ENCODE assay signal across 27 cellular contexts in genomic region chr1:233383984-233384383, GRCh38. TPM values are rescaled to one million over a fixed set of nuclear protein-coding genes. Genes with fewer than 3 reads are reported as not detected.
DNase-seq lines count a peak whose midpoint lies in the region; ATAC-seq, FAIRE-seq and TF ChIP-seq lines count a peak whose summit lies in the region.
"Had no signal": no experiment of that assay in that cellular context is flagged by ENCODE, and none has a peak within 500 bp of the region (broad histone marks: within the 10 kb centered on the region; RNA-seq: fewer than 3 reads in every experiment).

No MANE protein-coding gene starts in this region.

- intact Hi-C loops in K562 (cut with micrococcal nuclease) (no loop called here), left ventricle myocardium superior (cut with micrococcal nuclease) (no loop called here)

- H3K27me3 ChIP-seq in K562 (ENCODE audit: control insufficient read depth in 2 of 2, insufficient read depth in 2 of 2, low read length in 2 of 2) (peaks cover 0 to 11% of the 10 kb centered on the region in 2 experiments; a peak in 2 of 5 replicates), HAP-1 (ENCODE audit: low read depth) (no peaks in the 10 kb centered on the region)
- H3K27me3 ChIP-seq: BLaER1 treated with 17β-estradiol and CSF1 and Interleukin-3, amounts not matched to agents 10 nM and 100 nM had no signal

- H3K9me1 ChIP-seq in K562 (ENCODE audit: control insufficient read depth, insufficient read depth, low read length), result no peaks in the 10 kb centered on the region

- H4K20me1 ChIP-seq in K562 (replicated peaks; ENCODE audit: control insufficient read depth, insufficient read depth, low read length), result no peaks in the 10 kb centered on the region
- H4K20me1 ChIP-seq: BLaER1 treated with 17β-estradiol and CSF1 and Interleukin-3, amounts not matched to agents 10 nM and 100 nM had no signal

- H3K79me2 ChIP-seq in K562 (ENCODE audit: control insufficient read depth, insufficient read depth, low read length), result no peaks in the 10 kb centered on the region

- peaks cover 5% of the 10 kb centered on the region; the same call in 1 of the 3 replicates for H3K4me1 ChIP-seq in A549
- H3K4me1 ChIP-seq in K562 (replicated peaks in 1 of 2; ENCODE audit: control insufficient read depth in 2 of 2, insufficient read depth in 2 of 2, low read length in 2 of 2), result no peaks in the 10 kb centered on the region
- H3K4me1 ChIP-seq in HAP-1, result no peaks in the 10 kb centered on the region; the same call in 1 of the 2 replicates
- H3K4me1 ChIP-seq: Caco-2 had no signal

- no peak for TF ChIP-seq RAD21 in A549 (conservative IDR thresholded peaks at IDR 0.05 in 1 of 2, IDR thresholded peaks at IDR 0.05 in 1 of 2)
- TF ChIP-seq RAD21 in K562 (CRISPR knock-in tag; conservative IDR thresholded peaks at IDR 0.05 in 1 of 2, IDR thresholded peaks at IDR 0.05 in 1 of 2), result no peak

- H3K36me3 Mint-ChIP-seq in T-helper 17 cell (ENCODE audit: low read depth), result peaks cover 7% of the 10 kb centered on the region

- no peak overlapping the region for H3K27ac ChIP-seq in A549
- no peak overlapping the region for H3K27ac ChIP-seq in K562 (ENCODE audit: extremely low read depth, low read depth, low read length)
- H3K27ac ChIP-seq: BLaER1 treated with 17β-estradiol and CSF1 and Interleukin-3, amounts not matched to agents 10 nM and 100 nM; C4-2B had no signal

- TF ChIP-seq CTCF in A549 (IDR thresholded peaks at IDR 0.05) (no peak), D721Med (IDR thresholded peaks at IDR 0.05; ENCODE audit: insufficient read depth, missing control alignments) (no peak), K562 (IDR thresholded peaks at IDR 0.05 in 2 of 3, conservative IDR thresholded peaks at IDR 0.05 in 1 of 3; ENCODE audit: insufficient read depth in 2 of 3, low read depth in 1 of 3, low read length in 3 of 3) (no peak), GM20000 (IDR thresholded peaks at IDR 0.05; ENCODE audit: extremely low read depth, missing control alignments) (no peak)

- peaks cover 21% of the 10 kb centered on the region for H3K9me3 ChIP-seq in A549
- H3K9me3 ChIP-seq in T-helper 17 cell (ENCODE audit: control insufficient read depth, low read length, poor library complexity, severe bottlenecking), result no peaks in the 10 kb centered on the region
- H3K9me3 ChIP-seq in K562 (replicated peaks; ENCODE audit: control insufficient read depth, insufficient read depth, low read depth, low read length), result no peaks in the 10 kb centered on the region
- no peaks in the 10 kb centered on the region for H3K9me3 ChIP-seq in HAP-1
- H3K9me3 ChIP-seq: Caco-2 had no signal

- FAIRE-seq in A549 (lab: Jason Lieb, UNC), result peak; percentile 63
- FAIRE-seq in D721Med (lab: Jason Lieb, UNC), result peak; percentile 67
- FAIRE-seq in K562 (lab: Jason Lieb, UNC), result no peak
- FAIRE-seq: A204.1, GM12891, GM19239 had no signal

- H3K27me3 Mint-ChIP-seq in T-helper 17 cell, result no peaks in the 10 kb centered on the region
- H3K27me3 Mint-ChIP-seq: CD4-positive, alpha-beta T cell had no signal

- TF ChIP-seq POLR2A in A549 (IDR thresholded peaks at IDR 0.05; ENCODE audit: low read length) (no peak), K562 (conservative IDR thresholded peaks at IDR 0.05) (no peak)

- H3K4me1 Mint-ChIP-seq in T-helper 17 cell, result peaks cover 2% of the 10 kb centered on the region
- H3K4me1 Mint-ChIP-seq: B cell had no signal

- no peak overlapping the region for H3K4me3 Mint-ChIP-seq in T-helper 17 cell
- H3K4me3 Mint-ChIP-seq: B cell; CD4-positive, alpha-beta T cell; CD8-positive, alpha-beta T cell had no signal

- H3K27ac Mint-ChIP-seq in T-helper 17 cell, result peak overlapping the region; percentile 4
- H3K27ac Mint-ChIP-seq: B cell; CD4-positive, alpha-beta T cell; CD8-positive, alpha-beta T cell had no signal

- H3K4me2 ChIP-seq in A549 (no peak overlapping the region), K562 (ENCODE audit: insufficient read depth, low read length) (no peak overlapping the region)
- H3K4me2 ChIP-seq: BLaER1 treated with 17β-estradiol and CSF1 and Interleukin-3, amounts not matched to agents 10 nM and 100 nM had no signal

- in situ Hi-C loops in K562 (cut with MboI) (loop anchor here (25.0 kb wide), 1 partner anchor 678 kb away; no protein-coding TSS in a partner anchor), HAP-1 (cut with MboI; ENCODE audit: low sequenced_read_pairs) (no loop called here)

- WGBS in A549 (ENCODE audit: missing lambda C conversion rate), result 81% methylated on average over 3 of the region's 3 CpGs
- WGBS in K562 (ENCODE audit: insufficient coverage, low coverage, missing lambda C conversion rate), result 0% methylated on average over 3 of the region's 3 CpGs

- H2AFZ ChIP-seq in K562 (ENCODE audit: low read depth, low read length), result no peak overlapping the region

- DNase-seq in A549 (ENCODE audit: low read depth in 1 of 2, low spot score in 1 of 2) (no peak), D721Med (ENCODE audit: insufficient read length, low spot score) (no peak), T-helper 17 cell (no peak), K562 (ENCODE audit: extremely low read depth in 1 of 4, low spot score in 3 of 4) (no peak), left ventricle myocardium superior (no peak), GM20000 (ENCODE audit: low spot score) (no peak), HAP-1 (ENCODE audit: low spot score in 2 of 2) (no peak)
- DNase-seq: 8988T; AML-193; Caco-2; Calu3; CD4-positive, alpha-beta T cell; CD8-positive, alpha-beta T cell; DMS 273 treated with DMSO at 0.1 percent for 48 hours; DMS153; DMS53; DMS79; DND-41; EL; GF-D8 had no signal

- POLR2A ChIA-PET in A549 (lab: Yijun Ruan, JAX), result no interaction called here
- POLR2A ChIA-PET in K562 (lab: Yijun Ruan, JAX), result no interaction called here

- H3K4me3 ChIP-seq in A549 (no peak overlapping the region), K562 (no peak overlapping the region), HAP-1 (no peak overlapping the region)
- H3K4me3 ChIP-seq: BLaER1 treated with 17β-estradiol and CSF1 and Interleukin-3, amounts not matched to agents 10 nM and 100 nM had no signal

- ATAC-seq in A549 (no peak), T-helper 17 cell (no peak), K562 (no peak), left ventricle myocardium superior (no peak)
- ATAC-seq: CD8-positive, alpha-beta T cell had no signal

- CTCF ChIA-PET in A549 (lab: Yijun Ruan, JAX) (interaction anchor here (0.6 to 5.6 kb wide), 4 partner anchors 11 to 926 kb away, joined by 3 to 33 read pairs (median 4); no protein-coding TSS in a partner anchor), K562 (lab: Yijun Ruan, JAX; ENCODE audit: low intra/inter-chr PET ratio) (interaction anchor here (0.7 kb wide), 1 partner anchor 12 kb away, joined by 3 read pairs; no protein-coding TSS in a partner anchor)

- H3K36me3 ChIP-seq in K562 (ENCODE audit: control insufficient read depth, insufficient read depth, low read length) (no peaks in the 10 kb centered on the region), HAP-1 (replicated peaks) (peaks cover 29% of the 10 kb centered on the region)

- TF ChIP-seq EP300 in A549 (IDR thresholded peaks at IDR 0.05), result no peak
- no peak for TF ChIP-seq EP300 in K562 (IDR thresholded peaks at IDR 0.05; ENCODE audit: low read length)

- BruUV-seq in K562 (replicated peaks; lab: Mats Ljungman, UMichigan), result no TSS peak

- no peak overlapping the region for H3K9ac ChIP-seq in K562 (ENCODE audit: insufficient read depth in 1 of 2, low read depth in 2 of 2, low read length in 2 of 2)
- H3K9ac ChIP-seq: BLaER1 treated with 17β-estradiol and CSF1 and Interleukin-3, amounts not matched to agents 10 nM and 100 nM had no signal

TF ChIP-seq in A549, 52 proteins besides CTCF, POLR2A, EP300 and RAD21 (continues in another document):
- peak; percentile 77 for TF ChIP-seq MAFK (IDR thresholded peaks at IDR 0.05; ENCODE audit: partially characterized antibody)

TF ChIP-seq in K562, 482 proteins besides CTCF, POLR2A, EP300 and RAD21:
- TF ChIP-seq ZNF316 (IDR thresholded peaks at IDR 0.05) (peak; percentile 80), C11orf30 (IDR thresholded peaks at IDR 0.05; ENCODE audit: low read depth) (peak; percentile 54; the same call in 1 of the 2 replicates), STAT5B (CRISPR knock-in tag; IDR thresholded peaks at IDR 0.05) (no peak)

RNA-seq across cellular contexts. Expression of gene MAP3K21, which starts 56.5 kb away (rescaled TPM):
- polyA plus RNA-seq in A549 (2011; rRNA removed) (23.5 and 26.9 TPM in 2 replicates), A549 (2017; fragmentation: RNase III; extraction: RNeasy Plus Mini Kit Qiagen cat#74134 plus additional on column Dnase treatment) (14.0 to 14.4 TPM (median 14.2 TPM) in 3 replicates), K562 (2011; rRNA removed) (0.27 and 0.86 TPM in 2 replicates), K562 (2014; fragmentation: Illumina TruSeq; extraction: Trizol) (0.46 and 0.49 TPM in 2 replicates), K562 (2014; fragmentation: Nextera tagmentation; extraction: Ambion mirVana) (under 1 TPM; 0.24 to 0.34 TPM), K562 (2014; rRNA removed) (0.45 and 0.65 TPM in 2 replicates)
- polyA plus RNA-seq in A549 (2012; cell fraction: cytosol; rRNA removed), result 12.4 and 14.9 TPM in 2 replicates
- 21.3 and 22.7 TPM in 2 replicates for polyA plus RNA-seq in A549 (2012; cell fraction: nucleus; rRNA removed)
- 30.4 and 34.4 TPM in 2 replicates for polyA minus RNA-seq in A549 (2011; rRNA and poly(A)+ RNA removed)
- total RNA-seq in T-helper 17 cell (1 to 10 TPM; 1.4 to 1.9 TPM), K562 (2014; rRNA removed) (0.23 and 0.57 TPM in 2 replicates), K562 (2014; rRNA removed; fragmentation: Illumina TruSeq; extraction: Trizol) (0.58 and 0.67 TPM in 2 replicates), K562 (2015; rRNA removed; fragmentation: Illumina TruSeq; extraction: Trizol) (0.62 and 0.68 TPM in 2 replicates), K562 (2021) (0.58 and 0.76 TPM in 2 replicates), left ventricle myocardium superior (0.50 TPM)
- total RNA-seq in K562 (2011; cell fraction: chromatin; rRNA removed; ENCODE audit: low replicate concordance), result 0.83 and 1.2 TPM in 2 replicates
- total RNA-seq in K562 (2011; cell fraction: nucleolus; rRNA removed), result 0.66 and 0.83 TPM in 2 replicates
- total RNA-seq in K562 (2011; cell fraction: nucleoplasm; rRNA removed), result 0.73 and 1.3 TPM in 2 replicates
- polyA plus RNA-seq in K562 (2011; cell fraction: cytosol; rRNA removed), result 0.28 and 0.48 TPM in 2 replicates
- polyA plus RNA-seq in K562 (2011; cell fraction: nucleus; rRNA removed), result 0.37 and 0.82 TPM in 2 replicates
- polyA plus RNA-seq in K562 (2012), result 0.38 and 0.43 TPM in 2 replicates
- polyA minus RNA-seq in K562 (2011; rRNA and poly(A)+ RNA removed), result 0.66 and 1.7 TPM in 2 replicates
- polyA minus RNA-seq in K562 (2011; cell fraction: cytosol; rRNA and poly(A)+ RNA removed), result 0.55 and 0.57 TPM in 2 replicates
- polyA minus RNA-seq in K562 (2011; cell fraction: nucleus; rRNA and poly(A)+ RNA removed), result 0.33 and 0.67 TPM in 2 replicates
- total RNA-seq: G401 had no signal

Comparison
In these comparisons a context has a peak if more than half of its experiments do, and no peak if none do; other contexts are left out.
1. Of the 35 proteins assayed by ChIP-seq in both K562 and A549: peak only in K562: none; only in A549: MAFK; in both: none; in neither: 34.